Comparison of ENCODE assay signal across 19 cellular contexts in genomic region chr10:71138126-71138860, GRCh38.
DNase-seq lines count a peak whose midpoint lies in the region; ATAC-seq and TF ChIP-seq lines count a peak whose summit lies in the region.
"Had no signal": no experiment of that assay in that cellular context is flagged by ENCODE, and none has a peak within 500 bp of the region (broad histone marks: within the 10 kb centered on the region; RNA-seq: fewer than 3 reads in every experiment).

No MANE protein-coding gene starts in this region.

- H3K27ac ChIP-seq in HEK293 (ENCODE audit: extremely low read depth, low read depth, low read length) = no peak overlapping the region
- H3K27ac ChIP-seq: dorsolateral prefrontal cortex, gastroesophageal sphincter, RWPE1, skin epidermis had no signal

- no peak overlapping the region for H3K4me3 Mint-ChIP-seq in osteocyte (ENCODE audit: unreplicated experiment)
- H3K4me3 Mint-ChIP-seq: activated naive CD8-positive, alpha-beta T cell; activated T-cell treated with anti-CD3 and anti-CD28 coated beads, Interleukin-2, amount 50 U/mL, for 72 hours had no signal

- POLR2A ChIA-PET in HEK293 (lab: Yijun Ruan, JAX) = no interaction called here

- no peaks in the 10 kb centered on the region for H3K36me3 ChIP-seq in HEK293 (ENCODE audit: control insufficient read depth in 2 of 2, insufficient read depth in 1 of 2, low read length in 2 of 2)
- H3K36me3 ChIP-seq: gastroesophageal sphincter, HAP-1 had no signal

- ATAC-seq in GM19455 (IDR thresholded peaks at IDR 0.05; ENCODE audit: unreplicated experiment) (no peak), GM21515 (IDR thresholded peaks at IDR 0.05; ENCODE audit: unreplicated experiment) (no peak), HG03571 (IDR thresholded peaks at IDR 0.05; ENCODE audit: unreplicated experiment) (no peak)
- ATAC-seq: activated T-cell treated with anti-CD3 and anti-CD28 coated beads, Interleukin-2, amount 50 U/mL, for 72 hours; gastroesophageal sphincter; left lobe of liver had no signal

- H3K27me3 Mint-ChIP-seq in osteocyte (ENCODE audit: unreplicated experiment) = peaks cover 29% of the 10 kb centered on the region

- H3K9me3 Mint-ChIP-seq in osteocyte (ENCODE audit: unreplicated experiment) = no peaks in the 10 kb centered on the region
- H3K9me3 Mint-ChIP-seq: activated T-cell treated with anti-CD3 and anti-CD28 coated beads, Interleukin-2, amount 50 U/mL, for 72 hours had no signal

- no peaks in the 10 kb centered on the region for H3K36me3 Mint-ChIP-seq in osteocyte (ENCODE audit: unreplicated experiment)
- H3K36me3 Mint-ChIP-seq: activated naive CD8-positive, alpha-beta T cell had no signal

- H3K27ac Mint-ChIP-seq in osteocyte (ENCODE audit: unreplicated experiment) = no peak overlapping the region
- H3K27ac Mint-ChIP-seq: activated naive CD8-positive, alpha-beta T cell; activated T-cell treated with anti-CD3 and anti-CD28 coated beads, Interleukin-2, amount 50 U/mL, for 72 hours had no signal

- no peaks in the 10 kb centered on the region for H3K4me1 Mint-ChIP-seq in osteocyte (ENCODE audit: unreplicated experiment)

- H3K9me3 ChIP-seq in HEK293 (ENCODE audit: control insufficient read depth, insufficient read depth, low read depth, low read length) = no peaks in the 10 kb centered on the region
- H3K9me3 ChIP-seq: gastroesophageal sphincter, HAP-1 had no signal

- DNase-seq in NCI-H2081 treated with DMSO at 0.1 percent for 48 hours (lab: John Stamatoyannopoulos, UW) (peak; percentile 7), astrocyte of the hippocampus (ENCODE audit: low read depth, low spot score) (peak; percentile 73), osteocyte (ENCODE audit: extremely low spot score, unreplicated experiment) (peak; percentile 70)
- DNase-seq: activated CD4-positive, alpha-beta T cell treated with anti-CD3 and anti-CD28 coated beads, Interleukin-2, amount 50 U/mL, for 4 hours; activated T-cell treated with anti-CD3 and anti-CD28 coated beads, Interleukin-2, amount 50 U/mL, for 72 hours; Karpas-422; NCI-H1436; posterior cingulate gyrus had no signal

- TF ChIP-seq CTCF in HEK293 (tag by site-specific recombination; IDR thresholded peaks at IDR 0.05) (no peak), osteocyte (IDR thresholded peaks at IDR 0.05) (no peak)

- H3K4me3 ChIP-seq in HEK293 (ENCODE audit: low read depth, low read length) = no peak overlapping the region
- H3K4me3 ChIP-seq: dorsolateral prefrontal cortex, gastroesophageal sphincter, HAP-1, skin epidermis had no signal

- H3K4me1 ChIP-seq in HEK293 (ENCODE audit: control insufficient read depth, insufficient read depth, low read length) = peaks cover 5% of the 10 kb centered on the region
- H3K4me1 ChIP-seq: HAP-1 had no signal

- CTCF ChIA-PET in HEK293 (lab: Yijun Ruan, JAX) = interaction anchor here (1.2 kb wide), 1 partner anchor 14 kb away, joined by 3 read pairs; no protein-coding TSS in a partner anchor

TF ChIP-seq in HEK293, 187 proteins besides CTCF, POLR2A, EP300 and RAD21:
- TF ChIP-seq ZIC2 (tag by site-specific recombination; IDR thresholded peaks at IDR 0.05) (peak; percentile 11; the same call in 1 of the 2 replicates), ZNF140 (tag by site-specific recombination; IDR thresholded peaks at IDR 0.05) (0 out of 2 replicates have a peak, but pooled peaks have one; percentile 14), ZFHX2 (tag by site-specific recombination; conservative IDR thresholded peaks at IDR 0.05) (0 out of 2 replicates have a peak, but pooled peaks have one; percentile 7)
- TF ChIP-seq, protein P1, sequence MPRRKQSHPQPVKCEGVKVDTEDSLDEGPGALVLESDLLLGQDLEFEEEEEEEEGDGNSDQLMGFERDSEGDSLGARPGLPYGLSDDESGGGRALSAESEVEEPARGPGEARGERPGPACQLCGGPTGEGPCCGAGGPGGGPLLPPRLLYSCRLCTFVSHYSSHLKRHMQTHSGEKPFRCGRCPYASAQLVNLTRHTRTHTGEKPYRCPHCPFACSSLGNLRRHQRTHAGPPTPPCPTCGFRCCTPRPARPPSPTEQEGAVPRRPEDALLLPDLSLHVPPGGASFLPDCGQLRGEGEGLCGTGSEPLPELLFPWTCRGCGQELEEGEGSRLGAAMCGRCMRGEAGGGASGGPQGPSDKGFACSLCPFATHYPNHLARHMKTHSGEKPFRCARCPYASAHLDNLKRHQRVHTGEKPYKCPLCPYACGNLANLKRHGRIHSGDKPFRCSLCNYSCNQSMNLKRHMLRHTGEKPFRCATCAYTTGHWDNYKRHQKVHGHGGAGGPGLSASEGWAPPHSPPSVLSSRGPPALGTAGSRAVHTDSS (tag by site-specific recombination; IDR thresholded peaks at IDR 0.05) = no peak

Comparison
In these comparisons a context has a peak if more than half of its experiments do, and no peak if none do; other contexts are left out.
1. DNase-seq: peak in every context shown above with its lines; median percentile 73 in astrocyte of the hippocampus; 70 in osteocyte; 7 in NCI-H2081 treated with DMSO at 0.1 percent for 48 hours.